In the genomic region with DNA sequence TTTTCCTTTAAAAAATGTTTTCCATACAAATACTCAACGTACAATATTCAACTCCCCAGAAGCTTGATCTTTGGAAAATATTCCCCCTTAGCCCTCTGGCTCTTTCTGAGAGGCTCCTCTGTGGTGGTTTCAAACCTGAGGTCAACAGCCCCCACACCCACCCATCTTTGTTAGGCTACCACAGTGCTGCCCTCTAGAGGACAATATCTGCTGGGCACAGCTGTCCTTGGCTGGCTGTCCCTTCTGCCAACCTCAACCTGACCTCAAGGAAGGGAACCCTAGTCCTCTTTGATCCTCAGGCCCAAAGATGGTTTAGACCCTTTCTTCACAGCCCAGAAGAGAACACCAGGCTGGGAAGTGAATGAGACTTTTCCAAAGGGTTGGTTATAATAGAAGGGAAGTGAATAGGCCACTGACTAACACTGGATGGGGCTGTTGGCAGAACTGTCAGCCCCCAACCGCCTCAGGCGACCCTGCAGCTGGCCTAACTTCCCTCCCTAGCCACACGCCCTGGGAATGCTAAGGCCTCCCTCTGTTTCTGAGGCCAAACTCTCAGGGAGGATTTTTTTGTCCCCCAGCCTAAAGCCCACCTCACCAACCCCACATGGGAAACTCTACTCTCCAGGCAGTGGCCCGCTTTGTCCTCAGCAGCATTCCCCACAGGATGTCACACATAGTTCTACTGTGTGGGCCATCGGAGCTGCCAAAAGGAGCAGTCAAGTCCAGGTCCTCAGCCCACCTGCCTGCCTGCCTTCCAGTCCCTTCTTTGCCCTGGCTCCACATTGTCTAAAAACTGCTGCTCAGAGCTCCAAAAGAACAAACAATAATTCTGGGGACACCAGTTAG, we compare ENCODE assay signal across 10 cellular contexts. TPM values are rescaled to one million over a fixed set of nuclear protein-coding genes. Genes with fewer than 3 reads are reported as not detected.
A peak's percentile ranks its signal among the peaks of the same experiment; 100 is the strongest.
DNase-seq lines count a peak whose midpoint lies in the region; ATAC-seq, FAIRE-seq and TF ChIP-seq lines count a peak whose summit lies in the region.
"Had no signal": no experiment of that assay in that cellular context is flagged by ENCODE, and none has a peak within 500 bp of the region (broad histone marks: within the 10 kb centered on the region; RNA-seq: fewer than 3 reads in every experiment).

No MANE protein-coding gene starts in this region.

- peak; percentile 24 for TF ChIP-seq CTCF in astrocyte (IDR thresholded peaks at IDR 0.05; ENCODE audit: insufficient read depth, low read depth, low read length)
- no peak for TF ChIP-seq CTCF in coronary artery (IDR thresholded peaks at IDR 0.05)
- TF ChIP-seq CTCF in tibial nerve (IDR thresholded peaks at IDR 0.05): peak in 1 of 5 experiments; percentile 6

- no peak overlapping the region for H3K4me3 Mint-ChIP-seq in astrocyte (ENCODE audit: unreplicated experiment)

- peaks cover 3% of the 10 kb centered on the region for H3K4me1 Mint-ChIP-seq in astrocyte (ENCODE audit: low read depth, unreplicated experiment)

- no peaks in the 10 kb centered on the region for H3K36me3 Mint-ChIP-seq in astrocyte (ENCODE audit: low read depth, unreplicated experiment)

- no peak for TF ChIP-seq EP300 in tibial nerve (IDR thresholded peaks at IDR 0.05)

- TF ChIP-seq POLR2A in tibial nerve (IDR thresholded peaks at IDR 0.05): no peak

- no peaks in the 10 kb centered on the region for H3K79me2 ChIP-seq in astrocyte (ENCODE audit: insufficient read depth, low read length)

- no peaks in the 10 kb centered on the region for H3K9me3 ChIP-seq in astrocyte (ENCODE audit: insufficient read depth, low read depth, low read length)
- H3K9me3 ChIP-seq in tibial nerve: no peaks in the 10 kb centered on the region
- H3K9me3 ChIP-seq: gastroesophageal sphincter had no signal

- FAIRE-seq in astrocyte (lab: Jason Lieb, UNC): no peak

- no peak overlapping the region for H3K9ac ChIP-seq in astrocyte (ENCODE audit: low read length)

- no peak overlapping the region for H3K4me3 ChIP-seq in astrocyte (ENCODE audit: insufficient read depth, low read depth, low read length)
- no peak overlapping the region for H3K4me3 ChIP-seq in coronary artery
- H3K4me3 ChIP-seq in tibial nerve: no peak overlapping the region
- H3K4me3 ChIP-seq: gastroesophageal sphincter, skin epidermis had no signal

- H3K4me1 ChIP-seq in astrocyte (ENCODE audit: insufficient read depth, low read length) (no peaks in the 10 kb centered on the region), tibial nerve (no peaks in the 10 kb centered on the region)
- H3K4me1 ChIP-seq: gastroesophageal sphincter had no signal

- H3K4me2 ChIP-seq in astrocyte (ENCODE audit: low read length): no peak overlapping the region

- no peaks in the 10 kb centered on the region for H3K27me3 ChIP-seq in astrocyte (ENCODE audit: insufficient read depth, low read length)
- H3K27me3 ChIP-seq in tibial nerve: peaks cover 0 to 6% of the 10 kb centered on the region in 2 donors
- H3K27me3 ChIP-seq: gastroesophageal sphincter had no signal

- 69% methylated on average over 4 to 6 of the region's 6 CpGs for WGBS in tibial nerve, 2 donors

- no peak for ATAC-seq in HG02870 (IDR thresholded peaks at IDR 0.05; ENCODE audit: unreplicated experiment)
- ATAC-seq: gastroesophageal sphincter had no signal

- H2AFZ ChIP-seq in astrocyte (ENCODE audit: low read depth, low read length): no peak overlapping the region

- H3K27ac ChIP-seq in astrocyte (ENCODE audit: low read depth, low read length) (no peak overlapping the region), coronary artery (no peak overlapping the region), tibial nerve (no peak overlapping the region)
- H3K27ac ChIP-seq: gastroesophageal sphincter, skin epidermis had no signal

- H3K27ac Mint-ChIP-seq in astrocyte (ENCODE audit: unreplicated experiment): no peak overlapping the region

- DNase-seq in ELR (ENCODE audit: low read depth): peak; percentile 38
- peak; percentile 10 for DNase-seq in HT1080 (ENCODE audit: low read depth)
- DNase-seq in astrocyte (ENCODE audit: low read depth): no peak
- DNase-seq in mesenteric fat pad (ENCODE audit: low spot score): peak; percentile 53
- DNase-seq in coronary artery (ENCODE audit: low spot score): no peak
- no peak for DNase-seq in NCI-H2107 treated with DMSO at 0.1 percent for 48 hours (lab: John Stamatoyannopoulos, UW; ENCODE audit: unreplicated experiment)
- DNase-seq in tibial nerve (ENCODE audit: low spot score in 2 of 2): no peak

- no peaks in the 10 kb centered on the region for H3K9me3 Mint-ChIP-seq in astrocyte (ENCODE audit: unreplicated experiment)

- no peaks in the 10 kb centered on the region for H4K20me1 ChIP-seq in astrocyte (ENCODE audit: insufficient read depth, low read length)

- no peaks in the 10 kb centered on the region for H3K36me3 ChIP-seq in astrocyte (ENCODE audit: insufficient read depth, low read length)
- no peaks in the 10 kb centered on the region for H3K36me3 ChIP-seq in tibial nerve
- H3K36me3 ChIP-seq: gastroesophageal sphincter had no signal

- H3K27me3 Mint-ChIP-seq in astrocyte (ENCODE audit: low read depth, unreplicated experiment): no peaks in the 10 kb centered on the region

RNA-seq across cellular contexts. Expression of a gene that starts 34.3 kb away (rescaled TPM):
- total RNA-seq in HT1080 (2014; rRNA removed; shearing (Covaris generic)): not detected in 2 replicates
- not detected in 2 replicates for polyA plus RNA-seq in HT1080 (2015; cell fraction: cytosol; rRNA removed)
- polyA plus RNA-seq in HT1080 (2015; cell fraction: nucleus; rRNA removed): not detected in 2 replicates
- total RNA-seq in astrocyte (not detected in 2 replicates), mesenteric fat pad (not detected), tibial nerve (not detected)
- total RNA-seq: gastroesophageal sphincter had no signal

Comparison
In these comparisons a context has a peak if more than half of its experiments do, and no peak if none do; other contexts are left out.
1. DNase-seq: peak in ELR (single experiment), HT1080 (single experiment) and mesenteric fat pad (single experiment); none in astrocyte (single experiment), coronary artery (single experiment), NCI-H2107 treated with DMSO at 0.1 percent for 48 hours (single experiment) and tibial nerve (0 of 2).